ENCODE assay signal across 13 cellular contexts in the genomic region with DNA sequence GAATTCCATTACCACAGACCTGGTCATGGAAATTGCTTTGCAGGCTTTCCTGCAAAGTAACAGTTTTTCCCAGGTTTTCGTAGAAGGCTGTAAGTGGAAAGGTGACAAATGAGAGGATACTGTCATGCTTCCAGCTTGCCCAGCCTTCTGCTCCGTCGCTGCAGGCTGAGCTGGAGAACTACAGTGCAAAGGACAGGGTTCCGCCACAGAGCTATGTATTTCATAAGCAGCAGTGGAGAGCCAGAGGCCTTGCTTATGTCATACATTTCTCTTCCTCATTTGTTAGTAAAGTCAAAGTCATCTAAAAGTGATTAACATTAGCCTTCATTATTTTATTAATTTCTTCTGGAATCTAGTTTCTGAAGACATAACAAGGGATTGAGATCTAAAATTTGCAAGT.
A peak's percentile ranks its signal among the peaks of the same experiment; 100 is the strongest.
DNase-seq lines count a peak whose midpoint lies in the region; ATAC-seq and TF ChIP-seq lines count a peak whose summit lies in the region.
"Had no signal": no experiment of that assay in that cellular context is flagged by ENCODE, and none has a peak within 500 bp of the region (broad histone marks: within the 10 kb centered on the region; RNA-seq: fewer than 3 reads in every experiment).

No MANE protein-coding gene starts in this region.

- in situ Hi-C loops in ACHN (cut with HindIII; ENCODE audit: low pct_ligation_motif_present, low pct_unique_long_range_greater_than_20kb, low sequenced_read_pairs), result no loop called here

- no peak for ATAC-seq in WTC11
- peak; percentile 89 to 95 (median 94) for ATAC-seq in right lobe of liver
- ATAC-seq in GM21381 (IDR thresholded peaks at IDR 0.05; ENCODE audit: unreplicated experiment), result no peak
- ATAC-seq: T-cell had no signal

- POLR2A ChIA-PET in WTC11 (lab: Charles Lee), result no interaction called here

- H3K36me3 Mint-ChIP-seq in WTC11, result no peaks in the 10 kb centered on the region
- H3K36me3 Mint-ChIP-seq in type B pancreatic cell, result peaks cover 7% of the 10 kb centered on the region

- no peak overlapping the region for H3K4me3 ChIP-seq in right lobe of liver
- H3K4me3 ChIP-seq: coronary artery had no signal

- WGBS in right lobe of liver (ENCODE audit: insufficient coverage, low coverage, low lambda C conversion rate, missing lambda C conversion rate), result 19% methylated on average over 4 of the region's 4 CpGs

- H3K4me1 Mint-ChIP-seq in WTC11 (peaks cover 75% of the 10 kb centered on the region), type B pancreatic cell (ENCODE audit: unreplicated experiment) (peaks cover 50% of the 10 kb centered on the region)

- intact Hi-C loops in right lobe of liver (cut with DNase I), result no loop called here

- no peaks in the 10 kb centered on the region for H3K36me3 ChIP-seq in right lobe of liver

- no peak for TF ChIP-seq POLR2A in right lobe of liver (IDR thresholded peaks at IDR 0.05)

- H3K27ac ChIP-seq in right lobe of liver, result peak overlapping the region in 1 of 3 donors; percentile 20

- peaks cover 0 to 26% (median 6%) of the 10 kb centered on the region in 4 donors for H3K4me1 ChIP-seq in right lobe of liver

- DNase-seq in activated CD8-positive, alpha-beta memory T cell treated with anti-CD3 and anti-CD28 coated beads for 24 hours, result peak; percentile 33
- DNase-seq in activated CD8-positive, alpha-beta memory T cell treated with anti-CD3 and anti-CD28 coated beads, Interleukin-2, amount 50 U/mL, for 4 hours, result no peak
- DNase-seq in WTC11 (ENCODE audit: low spot score), result no peak
- DNase-seq in right lobe of liver, result peak; percentile 53 to 74 (median 72)
- no peak for DNase-seq in type B pancreatic cell (ENCODE audit: extremely low spot score, unreplicated experiment)
- DNase-seq in ACHN, result no peak
- DNase-seq in inferior parietal cortex (ENCODE audit: extremely low spot score), result no peak
- DNase-seq: activated CD4-positive, alpha-beta T cell treated with anti-CD3 and anti-CD28 coated beads, Interleukin-2, amount 50 U/mL, for 48 hours; activated naive CD8-positive, alpha-beta T cell treated with anti-CD3 and anti-CD28 coated beads for 36 hours; stimulated activated CD4-positive, alpha-beta T cell treated with anti-CD3 and anti-CD28 coated beads, Interleukin-4, amount 100 ng/mL, for 4 hours; T-cell had no signal

- no peak overlapping the region for H3K27ac Mint-ChIP-seq in WTC11
- peak overlapping the region; percentile 66 for H3K27ac Mint-ChIP-seq in type B pancreatic cell
- H3K27ac Mint-ChIP-seq: activated naive CD8-positive, alpha-beta T cell treated with anti-CD3 and anti-CD28 coated beads for 36 hours had no signal

- H3K9me3 ChIP-seq in right lobe of liver, result no peaks in the 10 kb centered on the region

- H3K27me3 ChIP-seq in right lobe of liver, result no peaks in the 10 kb centered on the region

- CTCF ChIA-PET in WTC11 (lab: Charles Lee), result no interaction called here

- no peak for TF ChIP-seq CTCF in WTC11 (IDR thresholded peaks at IDR 0.05)
- no peak for TF ChIP-seq CTCF in right lobe of liver (IDR thresholded peaks at IDR 0.05)
- TF ChIP-seq CTCF in type B pancreatic cell (conservative IDR thresholded peaks at IDR 0.05), result no peak

- H3K4me3 Mint-ChIP-seq in WTC11, result no peak overlapping the region
- H3K4me3 Mint-ChIP-seq in type B pancreatic cell, result no peak overlapping the region
- H3K4me3 Mint-ChIP-seq: activated naive CD8-positive, alpha-beta T cell treated with anti-CD3 and anti-CD28 coated beads for 36 hours; T-cell had no signal

- no peaks in the 10 kb centered on the region for H3K9me3 Mint-ChIP-seq in WTC11
- H3K9me3 Mint-ChIP-seq in type B pancreatic cell, result no peaks in the 10 kb centered on the region
- H3K9me3 Mint-ChIP-seq: activated naive CD8-positive, alpha-beta T cell treated with anti-CD3 and anti-CD28 coated beads for 36 hours; T-cell had no signal

- no peaks in the 10 kb centered on the region for H3K27me3 Mint-ChIP-seq in WTC11 (ENCODE audit: low read depth)
- no peaks in the 10 kb centered on the region for H3K27me3 Mint-ChIP-seq in type B pancreatic cell
- H3K27me3 Mint-ChIP-seq: activated naive CD8-positive, alpha-beta T cell treated with anti-CD3 and anti-CD28 coated beads for 36 hours; T-cell had no signal

TF ChIP-seq in WTC11, 78 proteins besides CTCF, POLR2A, EP300 and RAD21:
- TF ChIP-seq ZNF232 (CRISPR knock-in tag; IDR thresholded peaks at IDR 0.05) (no peak), GABPB1 (CRISPR knock-in tag; IDR thresholded peaks at IDR 0.05) (peak; percentile 27; the same call in 1 of the 2 replicates)

Comparison
In these comparisons a context has a peak if more than half of its experiments do, and no peak if none do; other contexts are left out.
1. DNase-seq: peak in activated CD8-positive, alpha-beta memory T cell treated with anti-CD3 and anti-CD28 coated beads for 24 hours (single experiment) and right lobe of liver (3 of 3); none in activated CD8-positive, alpha-beta memory T cell treated with anti-CD3 and anti-CD28 coated beads, Interleukin-2, amount 50 U/mL, for 4 hours (single experiment), WTC11 (single experiment), type B pancreatic cell (single experiment), ACHN (single experiment) and inferior parietal cortex (single experiment).
2. ATAC-seq: peak in right lobe of liver (4 of 4); none in WTC11 (single experiment) and GM21381 (single experiment).